In the genomic region with DNA sequence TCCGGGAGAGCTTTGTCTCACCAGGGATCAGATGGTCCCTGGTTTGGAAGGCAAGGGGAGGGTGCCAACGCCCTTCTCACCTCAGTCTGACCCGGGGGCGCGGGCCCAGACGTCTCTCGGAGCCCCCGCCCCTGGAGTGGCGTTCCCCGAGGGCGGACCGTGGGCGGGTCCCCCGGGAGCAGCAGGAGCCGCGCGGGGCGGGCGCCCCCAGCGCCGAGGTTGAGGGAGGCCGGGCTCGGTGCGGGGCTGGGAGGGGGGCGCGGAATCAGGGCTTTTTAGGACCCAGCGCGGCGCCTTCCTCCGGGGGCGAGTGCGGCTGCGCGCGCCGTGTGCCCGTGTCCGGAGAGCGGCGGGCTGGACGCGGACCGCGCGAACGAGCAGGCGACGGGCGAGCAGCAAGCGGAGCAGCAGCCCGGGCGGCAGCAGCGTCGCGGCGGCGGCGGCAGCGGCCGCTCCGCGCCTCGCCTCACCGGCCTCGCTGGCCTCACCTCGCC, we compare ENCODE assay signal across 1 cellular context.
TF ChIP-seq lines count a peak whose summit lies in the region.

A gene (plus strand): TSS at position 364 of the 494 bp plus-strand sequence. CDS start 1,222 bp downstream, outside the sequence.

TF ChIP-seq in H1, 55 proteins besides CTCF, POLR2A, EP300 and RAD21 (continued from another document):
- TF ChIP-seq CHD1 (IDR thresholded peaks at IDR 0.05; ENCODE audit: low read depth, low read length) (no peak), NRF1 (IDR thresholded peaks at IDR 0.05; ENCODE audit: low read depth, low read length) (peak; percentile 34; the same call in 1 of the 2 replicates), JUN (IDR thresholded peaks at IDR 0.05; ENCODE audit: low read depth, low read length) (no peak), EGR1 (IDR thresholded peaks at IDR 0.05; ENCODE audit: borderline replicate concordance, low read depth, low read length) (0 out of 2 replicates have a peak, but pooled peaks have one; percentile 18), FOSL1 (IDR thresholded peaks at IDR 0.05; ENCODE audit: insufficient read depth, low read depth, low read length) (peak; percentile 89)
TF ChIP-seq in H1: peak in this region for 5.
